ENCODE assay signal across 23 cellular contexts in genomic region chr1:229194096-229194495, GRCh38.
"Had no signal": no experiment of that assay in that cellular context is flagged by ENCODE, and none has a peak within 500 bp of the region (broad histone marks: within the 10 kb centered on the region; RNA-seq: fewer than 3 reads in every experiment).

No MANE protein-coding gene starts in this region.

- H3K27me3 Mint-ChIP-seq: naive thymus-derived CD8-positive, alpha-beta T cell had no signal

- ATAC-seq: left cardiac atrium; left lobe of liver; naive thymus-derived CD8-positive, alpha-beta T cell; pancreas; right cardiac atrium; sciatic nerve; stimulated activated naive B cell treated with anti-CD40 and anti-IgM and Interleukin-4, amounts not matched to agents 10 μg/mL and 1 μg/mL and 100 μg/mL, for 72 hours; stimulated activated naive CD8-positive, alpha-beta T cell treated with anti-CD3 and anti-CD28 coated beads, Interleukin-15, Interleukin-2, amounts not matched to agents 100 U/mL and 50 U/mL, for 24 hours had no signal

- DNase-seq: kidney glomerular epithelial cell; left cardiac atrium; lower lobe of right lung; mammary epithelial cell; mesenchymal stem cell; naive thymus-derived CD8-positive, alpha-beta T cell; pancreas; posterior cingulate gyrus; retina; right cardiac atrium; stimulated activated CD4-positive, alpha-beta T cell treated with anti-CD3 and anti-CD28 coated beads, Interleukin-12 subunit alpha, Interleukin-12 subunit beta, amount 100 ng/mL, for 4 hours; stimulated activated CD4-positive, alpha-beta T cell treated with anti-CD3 and anti-CD28 coated beads, Interleukin-15, amount 100 ng/mL, for 24 hours; stimulated activated CD4-positive, alpha-beta T cell treated with anti-CD3 and anti-CD28 coated beads, Interleukin-2, amount 100 ng/mL, for 24 hours; stimulated activated CD4-positive, alpha-beta T cell treated with anti-CD3 and anti-CD28 coated beads, Interleukin-4, amount 100 ng/mL, for 1 hour; stimulated activated naive B cell treated with anti-CD40 and anti-IgM and Interleukin-4, amounts not matched to agents 10 μg/mL and 1 μg/mL and 100 μg/mL, for 72 hours; stimulated activated naive CD8-positive, alpha-beta T cell treated with anti-CD3 and anti-CD28 coated beads, Interleukin-15, Interleukin-2, amounts not matched to agents 100 U/mL and 50 U/mL, for 24 hours; stomach; testis; thyroid gland; transverse colon; upper lobe of left lung had no signal

- H3K9me3 Mint-ChIP-seq: naive thymus-derived CD8-positive, alpha-beta T cell; stimulated activated naive B cell treated with anti-CD40 and anti-IgM and Interleukin-4, amounts not matched to agents 10 μg/mL and 1 μg/mL and 100 μg/mL, for 72 hours had no signal

- H3K4me3 Mint-ChIP-seq: stimulated activated naive B cell treated with anti-CD40 and anti-IgM and Interleukin-4, amounts not matched to agents 10 μg/mL and 1 μg/mL and 100 μg/mL, for 72 hours had no signal

- H3K27ac Mint-ChIP-seq: naive thymus-derived CD8-positive, alpha-beta T cell; stimulated activated naive B cell treated with anti-CD40 and anti-IgM and Interleukin-4, amounts not matched to agents 10 μg/mL and 1 μg/mL and 100 μg/mL, for 72 hours had no signal

- H3K4me1 Mint-ChIP-seq: stimulated activated naive B cell treated with anti-CD40 and anti-IgM and Interleukin-4, amounts not matched to agents 10 μg/mL and 1 μg/mL and 100 μg/mL, for 72 hours had no signal

- H3K36me3 Mint-ChIP-seq: naive thymus-derived CD8-positive, alpha-beta T cell; stimulated activated naive B cell treated with anti-CD40 and anti-IgM and Interleukin-4, amounts not matched to agents 10 μg/mL and 1 μg/mL and 100 μg/mL, for 72 hours had no signal
